Comparison of ENCODE assay signal across 17 cellular contexts in genomic region chr3:72728329-72728889, GRCh38.
DNase-seq lines count a peak whose midpoint lies in the region; ATAC-seq, FAIRE-seq and TF ChIP-seq lines count a peak whose summit lies in the region.
"Had no signal": no experiment of that assay in that cellular context is flagged by ENCODE, and none has a peak within 500 bp of the region (broad histone marks: within the 10 kb centered on the region; RNA-seq: fewer than 3 reads in every experiment).

No MANE protein-coding gene starts in this region.

- no peak overlapping the region for H2AK5ac ChIP-seq in mesendoderm (ENCODE audit: low read length)

- peak overlapping the region; percentile 26 for H3K9ac ChIP-seq in HepG2 (ENCODE audit: insufficient read depth, low read depth, low read length)
- H3K9ac ChIP-seq in mesendoderm (ENCODE audit: low read length), result no peak overlapping the region

- H3K23ac ChIP-seq in mesendoderm (ENCODE audit: low read length), result no peak overlapping the region

- in situ Hi-C loops in HepG2 (cut with HindIII; ENCODE audit: extremely low pct_ligation_motif_present, low pct_unique_long_range_greater_than_20kb), result no loop called here

- H3K18ac ChIP-seq in mesendoderm (ENCODE audit: low read length), result no peak overlapping the region

- H3K27me3 ChIP-seq in HepG2 (ENCODE audit: control insufficient read depth in 1 of 2, insufficient read depth in 2 of 2, low read length in 2 of 2) (no peaks in the 10 kb centered on the region), right lobe of liver (no peaks in the 10 kb centered on the region), mesendoderm (ENCODE audit: insufficient read depth, low read length, poor library complexity) (no peaks in the 10 kb centered on the region)

- H3K9me3 Mint-ChIP-seq in type B pancreatic cell, result peaks cover 10% of the 10 kb centered on the region
- peaks cover 2% of the 10 kb centered on the region for H3K9me3 Mint-ChIP-seq in activated CD8-positive, alpha-beta memory T cell treated with anti-CD3 and anti-CD28 coated beads, Interleukin-2, amount 10 ng/mL, durations not matched to agents 7 days and 5 days (ENCODE audit: low read depth)
- H3K9me3 Mint-ChIP-seq: CD4-positive, alpha-beta T cell had no signal

- H3K4me2 ChIP-seq in HepG2 (ENCODE audit: low read depth, low read length) (peak overlapping the region; percentile 59), mesendoderm (ENCODE audit: low read length) (no peak overlapping the region)

- intact Hi-C loops in HepG2 (cut with micrococcal nuclease; ENCODE audit: unreplicated experiment), result no loop called here
- intact Hi-C loops in right lobe of liver (cut with DNase I), result no loop called here

- CTCF ChIA-PET in HepG2 (lab: Yijun Ruan, JAX; ENCODE audit: low intra/inter-chr PET ratio, low total read pairs), result no interaction called here
- CTCF ChIA-PET in activated CD8-positive, alpha-beta memory T cell treated with anti-CD3 and anti-CD28 coated beads, Interleukin-2, amount 10 ng/mL, durations not matched to agents 7 days and 5 days (lab: Charles Lee), result no interaction called here

- no peak overlapping the region for H3K4ac ChIP-seq in mesendoderm (ENCODE audit: low read depth, low read length)

- H3K4me3 ChIP-seq in HepG2 (replicated peaks in 1 of 3; ENCODE audit: insufficient read depth in 1 of 3, low read depth in 2 of 3, low read length in 3 of 3) (peak overlapping the region in 1 of 3 experiments; percentile 38; a peak in 2 of 6 replicates), right lobe of liver (no peak overlapping the region), mesendoderm (ENCODE audit: low read length) (no peak overlapping the region)
- H3K4me3 ChIP-seq: GM12878 had no signal

- no peak overlapping the region for H2BK15ac ChIP-seq in mesendoderm (replicated peaks; ENCODE audit: low read depth)

- no peak overlapping the region for H4K8ac ChIP-seq in mesendoderm (ENCODE audit: low read depth, low read length)

- BruUV-seq in HepG2 (replicated peaks; lab: Mats Ljungman, UMichigan), result no TSS peak

- H3K9me3 ChIP-seq in HepG2 (ENCODE audit: low read length) (no peaks in the 10 kb centered on the region; the same call in 1 of the 2 replicates), right lobe of liver (no peaks in the 10 kb centered on the region)

- ATAC-seq in HepG2, result peak; percentile 83
- ATAC-seq in right lobe of liver, result no peak
- no peak for ATAC-seq in HG03432 (IDR thresholded peaks at IDR 0.05; ENCODE audit: unreplicated experiment)
- ATAC-seq in activated CD8-positive, alpha-beta memory T cell treated with anti-CD3 and anti-CD28 coated beads, Interleukin-2, amount 10 ng/mL, durations not matched to agents 7 days and 5 days, result no peak
- ATAC-seq: GM12878, HCT116 had no signal

- POLR2A ChIA-PET in HepG2 (lab: Yijun Ruan, JAX), result no interaction called here

- H4K5ac ChIP-seq in mesendoderm (ENCODE audit: low read length), result no peak overlapping the region

- peaks cover 21% of the 10 kb centered on the region for H3K4me1 ChIP-seq in HepG2 (ENCODE audit: insufficient read depth, low read length)
- H3K4me1 ChIP-seq in right lobe of liver, result no peaks in the 10 kb centered on the region
- H3K4me1 ChIP-seq in mesendoderm (ENCODE audit: control insufficient read depth, low read depth, low read length), result peaks cover 2% of the 10 kb centered on the region

- no peak for FAIRE-seq in HepG2 (lab: Jason Lieb, UNC)
- FAIRE-seq: GM12878, GM18507, H54, HTR-8/SVneo had no signal

- H3K79me2 ChIP-seq in HepG2 (ENCODE audit: insufficient read depth, low read length), result no peaks in the 10 kb centered on the region
- H3K79me2 ChIP-seq in mesendoderm (ENCODE audit: control insufficient read depth, insufficient read depth, low read length), result no peaks in the 10 kb centered on the region

- peaks cover 11% of the 10 kb centered on the region for H3K4me1 Mint-ChIP-seq in type B pancreatic cell (ENCODE audit: unreplicated experiment)
- peaks cover 3% of the 10 kb centered on the region for H3K4me1 Mint-ChIP-seq in activated CD8-positive, alpha-beta memory T cell treated with anti-CD3 and anti-CD28 coated beads, Interleukin-2, amount 10 ng/mL, durations not matched to agents 7 days and 5 days
- H3K4me1 Mint-ChIP-seq: B cell had no signal

- TF ChIP-seq RAD21 in HepG2 (CRISPR knock-in tag; IDR thresholded peaks at IDR 0.05), result no peak

- no peak overlapping the region for H2BK5ac ChIP-seq in mesendoderm (ENCODE audit: low read length)

- H3K56ac ChIP-seq in mesendoderm (ENCODE audit: low read length), result no peak overlapping the region

- H3K27me3 Mint-ChIP-seq in type B pancreatic cell, result peaks cover 2% of the 10 kb centered on the region
- H3K27me3 Mint-ChIP-seq in activated CD8-positive, alpha-beta memory T cell treated with anti-CD3 and anti-CD28 coated beads, Interleukin-2, amount 10 ng/mL, durations not matched to agents 7 days and 5 days, result no peaks in the 10 kb centered on the region
- H3K27me3 Mint-ChIP-seq: CD4-positive, alpha-beta T cell had no signal

- H3K79me1 ChIP-seq in mesendoderm (ENCODE audit: low read length), result no peaks in the 10 kb centered on the region

- H3K36me3 ChIP-seq in HepG2 (replicated peaks in 1 of 2; ENCODE audit: control insufficient read depth in 1 of 2, insufficient read depth in 2 of 2, low read length in 2 of 2) (no peaks in the 10 kb centered on the region), right lobe of liver (no peaks in the 10 kb centered on the region), mesendoderm (ENCODE audit: control insufficient read depth, insufficient read depth, low read length) (no peaks in the 10 kb centered on the region)

- H2AFZ ChIP-seq in HepG2 (ENCODE audit: low read length), result peak overlapping the region; percentile 21

- peak; percentile 45 for DNase-seq in HepG2 (ENCODE audit: low spot score)
- no peak for DNase-seq in right lobe of liver
- peak; percentile 22 for DNase-seq in astrocyte of the hippocampus (ENCODE audit: low read depth, low spot score)
- peak; percentile 23 for DNase-seq in mesendoderm
- DNase-seq in type B pancreatic cell (ENCODE audit: extremely low spot score, unreplicated experiment), result no peak
- DNase-seq in AML-193 (lab: John Stamatoyannopoulos, UW), result no peak
- DNase-seq in activated CD8-positive, alpha-beta memory T cell treated with anti-CD3 and anti-CD28 coated beads, Interleukin-2, amount 10 ng/mL, durations not matched to agents 7 days and 5 days, result no peak
- DNase-seq: ACHN; CD4-positive, alpha-beta T cell; DMS79 had no signal

- H3K4me3 Mint-ChIP-seq in type B pancreatic cell, result peak overlapping the region; percentile 68
- no peak overlapping the region for H3K4me3 Mint-ChIP-seq in activated CD8-positive, alpha-beta memory T cell treated with anti-CD3 and anti-CD28 coated beads, Interleukin-2, amount 10 ng/mL, durations not matched to agents 7 days and 5 days
- H3K4me3 Mint-ChIP-seq: B cell; CD4-positive, alpha-beta T cell had no signal

- TF ChIP-seq POLR2A in HepG2 (IDR thresholded peaks at IDR 0.05; ENCODE audit: insufficient read depth in 1 of 2, low read depth in 2 of 2, low read length in 2 of 2), result no peak
- no peak for TF ChIP-seq POLR2A in right lobe of liver (IDR thresholded peaks at IDR 0.05)

- H2BK120ac ChIP-seq in mesendoderm (ENCODE audit: low read depth, low read length), result no peak overlapping the region

- peak overlapping the region; percentile 65 for H3K27ac Mint-ChIP-seq in type B pancreatic cell
- H3K27ac Mint-ChIP-seq in activated CD8-positive, alpha-beta memory T cell treated with anti-CD3 and anti-CD28 coated beads, Interleukin-2, amount 10 ng/mL, durations not matched to agents 7 days and 5 days, result no peak overlapping the region
- H3K27ac Mint-ChIP-seq: B cell; CD4-positive, alpha-beta T cell had no signal

- TF ChIP-seq EP300 in HepG2 (IDR thresholded peaks at IDR 0.05; ENCODE audit: low read depth in 2 of 2, low read length in 2 of 2) (peak in 1 of 2 experiments; percentile 19; a peak in 1 of 4 replicates), HepG2 (CRISPR knock-in tag; IDR thresholded peaks at IDR 0.05; ENCODE audit: borderline replicate concordance) (no peak)

- no peaks in the 10 kb centered on the region for H4K20me1 ChIP-seq in HepG2 (ENCODE audit: insufficient read depth, low read length)

- H3K36me3 Mint-ChIP-seq in type B pancreatic cell, result peaks cover 4% of the 10 kb centered on the region
- peaks cover 2% of the 10 kb centered on the region for H3K36me3 Mint-ChIP-seq in activated CD8-positive, alpha-beta memory T cell treated with anti-CD3 and anti-CD28 coated beads, Interleukin-2, amount 10 ng/mL, durations not matched to agents 7 days and 5 days

- no peak for TF ChIP-seq CTCF in HepG2 (CRISPR knock-in tag; IDR thresholded peaks at IDR 0.05)
- no peak for TF ChIP-seq CTCF in right lobe of liver (IDR thresholded peaks at IDR 0.05)
- TF ChIP-seq CTCF in type B pancreatic cell (conservative IDR thresholded peaks at IDR 0.05), result no peak

- 39% methylated on average over 5 of the region's 6 CpGs for WGBS in HepG2 (ENCODE audit: low lambda C conversion rate)
- 74% methylated on average over 3 of the region's 6 CpGs for WGBS in right lobe of liver (ENCODE audit: insufficient coverage, low coverage, low lambda C conversion rate, missing lambda C conversion rate)
- no CpG with 5 or more reads among the region's 6 CpGs for WGBS in mesendoderm (ENCODE audit: extremely low coverage, insufficient coverage, low lambda C conversion rate)

- H3K27ac ChIP-seq in HepG2 (ENCODE audit: extremely low read length, insufficient read depth, low read length), result peak overlapping the region; percentile 6
- H3K27ac ChIP-seq in right lobe of liver, result no peak overlapping the region
- no peak overlapping the region for H3K27ac ChIP-seq in mesendoderm (ENCODE audit: low read depth, low read length)

TF ChIP-seq in HepG2, 621 proteins besides CTCF, POLR2A, EP300 and RAD21 (continues in another document):
- TF ChIP-seq DPF2 (CRISPR knock-in tag; IDR thresholded peaks at IDR 0.05; ENCODE audit: borderline replicate concordance, low read depth) (0 out of 2 replicates have a peak, but pooled peaks have one; percentile 29), BRF2 (CRISPR knock-in tag; IDR thresholded peaks at IDR 0.05) (no peak), MAF1 (CRISPR knock-in tag; IDR thresholded peaks at IDR 0.05; ENCODE audit: borderline replicate concordance) (no peak), MXD3 (CRISPR knock-in tag; IDR thresholded peaks at IDR 0.05) (no peak)

Comparison
In these comparisons a context has a peak if more than half of its experiments do, and no peak if none do; other contexts are left out.
1. DNase-seq: peak in HepG2 (single experiment), astrocyte of the hippocampus (single experiment) and mesendoderm (single experiment); none in right lobe of liver (0 of 3), type B pancreatic cell (single experiment), AML-193 (0 of 2) and activated CD8-positive, alpha-beta memory T cell treated with anti-CD3 and anti-CD28 coated beads, Interleukin-2, amount 10 ng/mL, durations not matched to agents 7 days and 5 days (single experiment).